16 cellular contexts compared by ENCODE assay signal in genomic region chr6:144190593-144190992, GRCh38. TPM values are rescaled to one million over a fixed set of nuclear protein-coding genes. Genes with fewer than 3 reads are reported as not detected.
DNase-seq lines count a peak whose midpoint lies in the region; ATAC-seq and TF ChIP-seq lines count a peak whose summit lies in the region.
"Had no signal": no experiment of that assay in that cellular context is flagged by ENCODE, and none has a peak within 500 bp of the region (broad histone marks: within the 10 kb centered on the region; RNA-seq: fewer than 3 reads in every experiment).

No MANE protein-coding gene starts in this region.

- H3K36me3 ChIP-seq in adrenal gland (replicated peaks in 1 of 2) (no peaks in the 10 kb centered on the region), gastroesophageal sphincter (peaks cover 0 to 11% of the 10 kb centered on the region in 2 donors)

- H3K4me1 ChIP-seq in adrenal gland (replicated peaks in 1 of 2) (no peaks in the 10 kb centered on the region), gastroesophageal sphincter (no peaks in the 10 kb centered on the region)

- peak; percentile 87 for ATAC-seq in gastroesophageal sphincter
- no peak for ATAC-seq in HG02884 (IDR thresholded peaks at IDR 0.05; ENCODE audit: unreplicated experiment)

- TF ChIP-seq CTCF in GM13977 (IDR thresholded peaks at IDR 0.05; ENCODE audit: extremely low read depth, insufficient read depth, missing control alignments) (peak; percentile 4), adrenal gland (IDR thresholded peaks at IDR 0.05) (no peak), gastroesophageal sphincter (IDR thresholded peaks at IDR 0.05) (no peak)

- in situ Hi-C loops in GM13977 (cut with MboI; ENCODE audit: low pct_unique_long_range_greater_than_20kb, low sequenced_read_pairs, unreplicated experiment), result no loop called here

- DNase-seq in GM13977 (ENCODE audit: low spot score), result no peak
- peak in 6 of 7 donors; percentile 38 to 76 (median 58) for DNase-seq in adrenal gland
- DNase-seq in skeletal muscle cell (ENCODE audit: low read depth), result peak; percentile 69
- DNase-seq in hypothalamus (lab: John Stamatoyannopoulos, UW), result no peak
- DNase-seq in NCI-H1694 treated with DMSO at 0.1 percent for 48 hours (lab: John Stamatoyannopoulos, UW), result no peak
- DNase-seq in stimulated activated CD8-positive, alpha-beta memory T cell treated with anti-CD3 and anti-CD28 coated beads, Interleukin-4, amount 100 ng/mL, for 48 hours, result no peak
- DNase-seq: activated CD4-positive, alpha-beta T cell treated with anti-CD3 and anti-CD28 coated beads, Interleukin-2, amount 50 U/mL, for 1 hour; COR-L47; effector memory CD4-positive, alpha-beta T cell; NCI-H1417; nucleus accumbens; SW 1271 had no signal

- H3K9me3 ChIP-seq in adrenal gland (replicated peaks in 1 of 3) (no peaks in the 10 kb centered on the region), gastroesophageal sphincter (peaks cover 0 to 9% (median 0%) of the 10 kb centered on the region in 3 donors)
- H3K9me3 ChIP-seq: tibial artery had no signal

- intact Hi-C loops in adrenal gland (cut with DNase I), result no loop called here

- no peak overlapping the region for H3K4me3 ChIP-seq in adrenal gland
- no peak overlapping the region for H3K4me3 ChIP-seq in gastroesophageal sphincter
- no peak overlapping the region for H3K4me3 ChIP-seq in skeletal muscle cell (ENCODE audit: low read depth, low read length)
- H3K4me3 ChIP-seq: tibial artery had no signal

- no peak for TF ChIP-seq POLR2A in adrenal gland (IDR thresholded peaks at IDR 0.05)
- TF ChIP-seq POLR2A in gastroesophageal sphincter (IDR thresholded peaks at IDR 0.05), result no peak

- WGBS in adrenal gland, 4 donors, result 17 to 41% (median 29%) methylated on average over 1 to 2 of the region's 2 CpGs
- WGBS in gastroesophageal sphincter (ENCODE audit: low coverage in 1 of 2), 2 donors, result 8 to 37% methylated on average over 2 of the region's 2 CpGs

- TF ChIP-seq EP300 in gastroesophageal sphincter (IDR thresholded peaks at IDR 0.05), result no peak

- H3K27ac ChIP-seq in adrenal gland (no peak overlapping the region), gastroesophageal sphincter (no peak overlapping the region)
- H3K27ac ChIP-seq: HL-60, tibial artery had no signal

- H3K27me3 ChIP-seq in adrenal gland (no peaks in the 10 kb centered on the region), gastroesophageal sphincter (peaks cover 10% of the 10 kb centered on the region)
- H3K27me3 ChIP-seq: tibial artery had no signal

RNA-seq across cellular contexts. Expression of gene STX11, which starts 40.3 kb away (rescaled TPM):
- total RNA-seq in adrenal gland (10 to 100 TPM in 5 of 8 donors, 1 to 10 TPM in 3; 4.0 to 22.2 (median 13.8) TPM), gastroesophageal sphincter (10 to 100 TPM in 1 of 4 donors, 1 to 10 TPM in 2, under 1 TPM in 1; 0.62 to 11.0 (median 6.4) TPM)
- 1 to 10 TPM; 2.7 to 4.8 (median 4.6) TPM for polyA plus RNA-seq in adrenal gland

Comparison
In these comparisons a context has a peak if more than half of its experiments do, and no peak if none do; other contexts are left out.
1. DNase-seq: peak in adrenal gland (6 of 7) and skeletal muscle cell (single experiment); none in GM13977 (single experiment), hypothalamus (0 of 51), NCI-H1694 treated with DMSO at 0.1 percent for 48 hours (single experiment) and stimulated activated CD8-positive, alpha-beta memory T cell treated with anti-CD3 and anti-CD28 coated beads, Interleukin-4, amount 100 ng/mL, for 48 hours (single experiment).